ENCODE assay signal across 21 cellular contexts in the genomic region with DNA sequence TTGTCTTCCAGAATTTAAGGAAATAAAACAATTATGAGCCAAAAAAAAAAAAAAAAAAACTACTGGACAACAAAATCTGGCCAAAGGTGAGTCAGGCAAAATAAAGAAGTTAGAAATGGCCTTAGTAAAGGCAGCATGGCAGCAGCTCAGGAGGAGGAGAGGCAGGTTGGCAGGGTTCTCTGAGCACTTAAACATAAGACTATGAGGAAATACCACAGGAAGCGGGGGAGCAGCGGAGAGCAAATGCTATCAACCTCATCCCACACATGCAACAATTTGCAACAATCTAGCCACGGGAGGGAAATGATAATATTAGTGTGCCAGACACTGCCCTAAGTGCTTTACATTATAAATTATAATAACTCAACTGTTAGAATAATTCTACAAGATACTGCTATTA.
"Had no signal": no experiment of that assay in that cellular context is flagged by ENCODE, and none has a peak within 500 bp of the region (broad histone marks: within the 10 kb centered on the region; RNA-seq: fewer than 3 reads in every experiment).

No MANE protein-coding gene starts in this region.

- H3K27ac ChIP-seq: dorsolateral prefrontal cortex, hepatocyte, right atrium auricular region, tibial artery, uterus had no signal

- FAIRE-seq: islet of Langerhans had no signal

- DNase-seq: activated CD4-positive, alpha-beta memory T cell treated with anti-CD3 and anti-CD28 coated beads, Interleukin-2, amount 10 ng/mL, durations not matched to agents 7 days and 5 days; activated CD4-positive, alpha-beta T cell treated with anti-CD3 and anti-CD28 coated beads for 48 hours; activated CD4-positive, CD25-positive, alpha-beta regulatory T cell; activated CD8-positive, alpha-beta memory T cell treated with anti-CD3 and anti-CD28 coated beads, Interleukin-2, amount 10 ng/mL, durations not matched to agents 7 days and 5 days; activated naive CD4-positive, alpha-beta T cell; activated naive CD8-positive, alpha-beta T cell treated with anti-CD3 and anti-CD28 coated beads for 36 hours; activated T-cell treated with anti-CD3 and anti-CD28 coated beads, Interleukin-2, amount 50 U/mL, for 1 hour; amniotic stem cell; dorsolateral prefrontal cortex; foreskin fibroblast; mammary epithelial cell; naive B cell; stimulated activated CD4-positive, alpha-beta T cell treated with anti-CD3 and anti-CD28 coated beads, Interleukin-2, amount 100 ng/mL, for 24 hours; stimulated activated naive CD4-positive, alpha-beta T cell treated with Interleukin-2 at 50 U/mL for 16 hours; tibial artery; uterus had no signal

- H3K4me3 ChIP-seq: dorsolateral prefrontal cortex, hepatocyte, right atrium auricular region, tibial artery, uterus had no signal

- H3K4me1 ChIP-seq: tibial artery, uterus had no signal

- H3K36me3 ChIP-seq: right atrium auricular region, tibial artery, uterus had no signal

- H3K9me3 ChIP-seq: right atrium auricular region, uterus had no signal

- H3K27me3 ChIP-seq: dorsolateral prefrontal cortex, hepatocyte, right atrium auricular region, tibial artery, uterus had no signal

- ATAC-seq: activated CD8-positive, alpha-beta memory T cell treated with anti-CD3 and anti-CD28 coated beads, Interleukin-2, amount 10 ng/mL, durations not matched to agents 7 days and 5 days; activated T-helper 17 cell treated with anti-CD3 and anti-CD28 coated beads, Interleukin-2, amount 50 U/mL, for 72 hours; left lobe of liver had no signal
